ENCODE assay signal across 1 cellular context in genomic region chr17:17951524-17951923, GRCh38.
TF ChIP-seq lines count a peak whose summit lies in the region.

No MANE protein-coding gene starts in this region.

TF ChIP-seq in GM23338, 12 proteins besides CTCF, POLR2A, EP300 and RAD21 (continued from another document):
- TF ChIP-seq ZNF114 (CRISPR knock-in tag; IDR thresholded peaks at IDR 0.05) = no peak
- TF ChIP-seq EZH2 (IDR thresholded peaks at IDR 0.05; ENCODE audit: low read depth, unreplicated experiment) = no peak
- no peak for TF ChIP-seq JUNB (IDR thresholded peaks at IDR 0.05; ENCODE audit: unreplicated experiment)
- no peak for TF ChIP-seq ZNF331 (CRISPR knock-in tag; IDR thresholded peaks at IDR 0.05; ENCODE audit: low read depth)
- TF ChIP-seq NANOG (IDR thresholded peaks at IDR 0.05; ENCODE audit: borderline replicate concordance) = no peak
- TF ChIP-seq POLR2AphosphoS5 (IDR thresholded peaks at IDR 0.05; ENCODE audit: low read depth) = no peak
- no peak for TF ChIP-seq ZNF462 (CRISPR knock-in tag; IDR thresholded peaks at IDR 0.05)
- TF ChIP-seq CREB1 (CRISPR knock-in tag; IDR thresholded peaks at IDR 0.05; ENCODE audit: low read depth) = no peak
- TF ChIP-seq STAT1 (IDR thresholded peaks at IDR 0.05; ENCODE audit: unreplicated experiment) = no peak
- TF ChIP-seq, protein P1, sequence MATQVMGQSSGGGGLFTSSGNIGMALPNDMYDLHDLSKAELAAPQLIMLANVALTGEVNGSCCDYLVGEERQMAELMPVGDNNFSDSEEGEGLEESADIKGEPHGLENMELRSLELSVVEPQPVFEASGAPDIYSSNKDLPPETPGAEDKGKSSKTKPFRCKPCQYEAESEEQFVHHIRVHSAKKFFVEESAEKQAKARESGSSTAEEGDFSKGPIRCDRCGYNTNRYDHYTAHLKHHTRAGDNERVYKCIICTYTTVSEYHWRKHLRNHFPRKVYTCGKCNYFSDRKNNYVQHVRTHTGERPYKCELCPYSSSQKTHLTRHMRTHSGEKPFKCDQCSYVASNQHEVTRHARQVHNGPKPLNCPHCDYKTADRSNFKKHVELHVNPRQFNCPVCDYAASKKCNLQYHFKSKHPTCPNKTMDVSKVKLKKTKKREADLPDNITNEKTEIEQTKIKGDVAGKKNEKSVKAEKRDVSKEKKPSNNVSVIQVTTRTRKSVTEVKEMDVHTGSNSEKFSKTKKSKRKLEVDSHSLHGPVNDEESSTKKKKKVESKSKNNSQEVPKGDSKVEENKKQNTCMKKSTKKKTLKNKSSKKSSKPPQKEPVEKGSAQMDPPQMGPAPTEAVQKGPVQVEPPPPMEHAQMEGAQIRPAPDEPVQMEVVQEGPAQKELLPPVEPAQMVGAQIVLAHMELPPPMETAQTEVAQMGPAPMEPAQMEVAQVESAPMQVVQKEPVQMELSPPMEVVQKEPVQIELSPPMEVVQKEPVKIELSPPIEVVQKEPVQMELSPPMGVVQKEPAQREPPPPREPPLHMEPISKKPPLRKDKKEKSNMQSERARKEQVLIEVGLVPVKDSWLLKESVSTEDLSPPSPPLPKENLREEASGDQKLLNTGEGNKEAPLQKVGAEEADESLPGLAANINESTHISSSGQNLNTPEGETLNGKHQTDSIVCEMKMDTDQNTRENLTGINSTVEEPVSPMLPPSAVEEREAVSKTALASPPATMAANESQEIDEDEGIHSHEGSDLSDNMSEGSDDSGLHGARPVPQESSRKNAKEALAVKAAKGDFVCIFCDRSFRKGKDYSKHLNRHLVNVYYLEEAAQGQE (IDR thresholded peaks at IDR 0.05; ENCODE audit: unreplicated experiment) = no peak
